1 cellular context compared by ENCODE assay signal in genomic region chr13:58452123-58452623, GRCh38.
A peak's percentile ranks its signal among the peaks of the same experiment; 100 is the strongest.
TF ChIP-seq lines count a peak whose summit lies in the region.

No MANE protein-coding gene starts in this region.

TF ChIP-seq in HepG2, 621 proteins besides CTCF, POLR2A, EP300 and RAD21 (continued from another document and continues in another):
- TF ChIP-seq, protein P1, sequence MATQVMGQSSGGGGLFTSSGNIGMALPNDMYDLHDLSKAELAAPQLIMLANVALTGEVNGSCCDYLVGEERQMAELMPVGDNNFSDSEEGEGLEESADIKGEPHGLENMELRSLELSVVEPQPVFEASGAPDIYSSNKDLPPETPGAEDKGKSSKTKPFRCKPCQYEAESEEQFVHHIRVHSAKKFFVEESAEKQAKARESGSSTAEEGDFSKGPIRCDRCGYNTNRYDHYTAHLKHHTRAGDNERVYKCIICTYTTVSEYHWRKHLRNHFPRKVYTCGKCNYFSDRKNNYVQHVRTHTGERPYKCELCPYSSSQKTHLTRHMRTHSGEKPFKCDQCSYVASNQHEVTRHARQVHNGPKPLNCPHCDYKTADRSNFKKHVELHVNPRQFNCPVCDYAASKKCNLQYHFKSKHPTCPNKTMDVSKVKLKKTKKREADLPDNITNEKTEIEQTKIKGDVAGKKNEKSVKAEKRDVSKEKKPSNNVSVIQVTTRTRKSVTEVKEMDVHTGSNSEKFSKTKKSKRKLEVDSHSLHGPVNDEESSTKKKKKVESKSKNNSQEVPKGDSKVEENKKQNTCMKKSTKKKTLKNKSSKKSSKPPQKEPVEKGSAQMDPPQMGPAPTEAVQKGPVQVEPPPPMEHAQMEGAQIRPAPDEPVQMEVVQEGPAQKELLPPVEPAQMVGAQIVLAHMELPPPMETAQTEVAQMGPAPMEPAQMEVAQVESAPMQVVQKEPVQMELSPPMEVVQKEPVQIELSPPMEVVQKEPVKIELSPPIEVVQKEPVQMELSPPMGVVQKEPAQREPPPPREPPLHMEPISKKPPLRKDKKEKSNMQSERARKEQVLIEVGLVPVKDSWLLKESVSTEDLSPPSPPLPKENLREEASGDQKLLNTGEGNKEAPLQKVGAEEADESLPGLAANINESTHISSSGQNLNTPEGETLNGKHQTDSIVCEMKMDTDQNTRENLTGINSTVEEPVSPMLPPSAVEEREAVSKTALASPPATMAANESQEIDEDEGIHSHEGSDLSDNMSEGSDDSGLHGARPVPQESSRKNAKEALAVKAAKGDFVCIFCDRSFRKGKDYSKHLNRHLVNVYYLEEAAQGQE (IDR thresholded peaks at IDR 0.05; ENCODE audit: borderline replicate concordance in 1 of 2, low read depth in 1 of 2, low read length in 2 of 2), result no peak
- peak; percentile 20; the same call in 1 of the 2 replicates for TF ChIP-seq MIXL1 (CRISPR knock-in tag; IDR thresholded peaks at IDR 0.05)
- TF ChIP-seq, protein P2, sequence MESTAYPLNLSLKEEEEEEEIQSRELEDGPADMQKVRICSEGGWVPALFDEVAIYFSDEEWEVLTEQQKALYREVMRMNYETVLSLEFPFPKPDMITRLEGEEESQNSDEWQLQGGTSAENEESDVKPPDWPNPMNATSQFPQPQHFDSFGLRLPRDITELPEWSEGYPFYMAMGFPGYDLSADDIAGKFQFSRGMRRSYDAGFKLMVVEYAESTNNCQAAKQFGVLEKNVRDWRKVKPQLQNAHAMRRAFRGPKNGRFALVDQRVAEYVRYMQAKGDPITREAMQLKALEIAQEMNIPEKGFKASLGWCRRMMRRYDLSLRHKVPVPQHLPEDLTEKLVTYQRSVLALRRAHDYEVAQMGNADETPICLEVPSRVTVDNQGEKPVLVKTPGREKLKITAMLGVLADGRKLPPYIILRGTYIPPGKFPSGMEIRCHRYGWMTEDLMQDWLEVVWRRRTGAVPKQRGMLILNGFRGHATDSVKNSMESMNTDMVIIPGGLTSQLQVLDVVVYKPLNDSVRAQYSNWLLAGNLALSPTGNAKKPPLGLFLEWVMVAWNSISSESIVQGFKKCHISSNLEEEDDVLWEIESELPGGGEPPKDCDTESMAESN (CRISPR knock-in tag; conservative IDR thresholded peaks at IDR 0.05), result no peak
- TF ChIP-seq FOXJ3 (CRISPR knock-in tag; IDR thresholded peaks at IDR 0.05; ENCODE audit: borderline replicate concordance), result peak; percentile 85; the same call in 1 of the 2 replicates
- no peak for TF ChIP-seq PHF8 (CRISPR knock-in tag; IDR thresholded peaks at IDR 0.05)
- TF ChIP-seq, protein P3, sequence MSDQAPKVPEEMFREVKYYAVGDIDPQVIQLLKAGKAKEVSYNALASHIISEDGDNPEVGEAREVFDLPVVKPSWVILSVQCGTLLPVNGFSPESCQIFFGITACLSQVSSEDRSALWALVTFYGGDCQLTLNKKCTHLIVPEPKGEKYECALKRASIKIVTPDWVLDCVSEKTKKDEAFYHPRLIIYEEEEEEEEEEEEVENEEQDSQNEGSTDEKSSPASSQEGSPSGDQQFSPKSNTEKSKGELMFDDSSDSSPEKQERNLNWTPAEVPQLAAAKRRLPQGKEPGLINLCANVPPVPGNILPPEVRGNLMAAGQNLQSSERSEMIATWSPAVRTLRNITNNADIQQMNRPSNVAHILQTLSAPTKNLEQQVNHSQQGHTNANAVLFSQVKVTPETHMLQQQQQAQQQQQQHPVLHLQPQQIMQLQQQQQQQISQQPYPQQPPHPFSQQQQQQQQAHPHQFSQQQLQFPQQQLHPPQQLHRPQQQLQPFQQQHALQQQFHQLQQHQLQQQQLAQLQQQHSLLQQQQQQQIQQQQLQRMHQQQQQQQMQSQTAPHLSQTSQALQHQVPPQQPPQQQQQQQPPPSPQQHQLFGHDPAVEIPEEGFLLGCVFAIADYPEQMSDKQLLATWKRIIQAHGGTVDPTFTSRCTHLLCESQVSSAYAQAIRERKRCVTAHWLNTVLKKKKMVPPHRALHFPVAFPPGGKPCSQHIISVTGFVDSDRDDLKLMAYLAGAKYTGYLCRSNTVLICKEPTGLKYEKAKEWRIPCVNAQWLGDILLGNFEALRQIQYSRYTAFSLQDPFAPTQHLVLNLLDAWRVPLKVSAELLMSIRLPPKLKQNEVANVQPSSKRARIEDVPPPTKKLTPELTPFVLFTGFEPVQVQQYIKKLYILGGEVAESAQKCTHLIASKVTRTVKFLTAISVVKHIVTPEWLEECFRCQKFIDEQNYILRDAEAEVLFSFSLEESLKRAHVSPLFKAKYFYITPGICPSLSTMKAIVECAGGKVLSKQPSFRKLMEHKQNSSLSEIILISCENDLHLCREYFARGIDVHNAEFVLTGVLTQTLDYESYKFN (CRISPR knock-in tag; conservative IDR thresholded peaks at IDR 0.05), result peak; percentile 81
- TF ChIP-seq, protein P4, sequence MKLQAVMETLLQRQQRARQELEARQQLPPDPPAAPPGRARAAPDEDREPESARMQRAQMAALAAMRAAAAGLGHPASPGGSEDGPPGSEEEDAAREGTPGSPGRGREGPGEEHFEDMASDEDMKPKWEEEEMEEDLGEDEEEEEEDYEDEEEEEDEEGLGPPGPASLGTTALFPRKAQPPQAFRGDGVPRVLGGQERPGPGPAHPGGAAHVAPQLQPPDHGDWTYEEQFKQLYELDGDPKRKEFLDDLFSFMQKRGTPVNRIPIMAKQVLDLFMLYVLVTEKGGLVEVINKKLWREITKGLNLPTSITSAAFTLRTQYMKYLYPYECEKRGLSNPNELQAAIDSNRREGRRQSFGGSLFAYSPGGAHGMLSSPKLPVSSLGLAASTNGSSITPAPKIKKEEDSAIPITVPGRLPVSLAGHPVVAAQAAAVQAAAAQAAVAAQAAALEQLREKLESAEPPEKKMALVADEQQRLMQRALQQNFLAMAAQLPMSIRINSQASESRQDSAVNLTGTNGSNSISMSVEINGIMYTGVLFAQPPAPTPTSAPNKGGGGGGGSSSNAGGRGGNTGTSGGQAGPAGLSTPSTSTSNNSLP (IDR thresholded peaks at IDR 0.05; ENCODE audit: low read depth, low read length), result peak; percentile 58
- TF ChIP-seq ZEB1 (IDR thresholded peaks at IDR 0.05; ENCODE audit: insufficient replicate concordance, low read depth), result peak; percentile 34
- TF ChIP-seq CREB1 (IDR thresholded peaks at IDR 0.05), result no peak
- TF ChIP-seq CREB1 (CRISPR knock-in tag; IDR thresholded peaks at IDR 0.05), result 0 out of 2 replicates have a peak, but pooled peaks have one; percentile 22
- no peak for TF ChIP-seq ZNF367 (CRISPR knock-in tag; IDR thresholded peaks at IDR 0.05; ENCODE audit: borderline replicate concordance)
- peak; percentile 63; the same call in 1 of the 2 replicates for TF ChIP-seq ZNF331 (CRISPR knock-in tag; IDR thresholded peaks at IDR 0.05)
- TF ChIP-seq EHMT2 (IDR thresholded peaks at IDR 0.05; ENCODE audit: borderline replicate concordance, low read depth, low read length), result peak; percentile 70; the same call in 1 of the 2 replicates
- TF ChIP-seq, protein P5, sequence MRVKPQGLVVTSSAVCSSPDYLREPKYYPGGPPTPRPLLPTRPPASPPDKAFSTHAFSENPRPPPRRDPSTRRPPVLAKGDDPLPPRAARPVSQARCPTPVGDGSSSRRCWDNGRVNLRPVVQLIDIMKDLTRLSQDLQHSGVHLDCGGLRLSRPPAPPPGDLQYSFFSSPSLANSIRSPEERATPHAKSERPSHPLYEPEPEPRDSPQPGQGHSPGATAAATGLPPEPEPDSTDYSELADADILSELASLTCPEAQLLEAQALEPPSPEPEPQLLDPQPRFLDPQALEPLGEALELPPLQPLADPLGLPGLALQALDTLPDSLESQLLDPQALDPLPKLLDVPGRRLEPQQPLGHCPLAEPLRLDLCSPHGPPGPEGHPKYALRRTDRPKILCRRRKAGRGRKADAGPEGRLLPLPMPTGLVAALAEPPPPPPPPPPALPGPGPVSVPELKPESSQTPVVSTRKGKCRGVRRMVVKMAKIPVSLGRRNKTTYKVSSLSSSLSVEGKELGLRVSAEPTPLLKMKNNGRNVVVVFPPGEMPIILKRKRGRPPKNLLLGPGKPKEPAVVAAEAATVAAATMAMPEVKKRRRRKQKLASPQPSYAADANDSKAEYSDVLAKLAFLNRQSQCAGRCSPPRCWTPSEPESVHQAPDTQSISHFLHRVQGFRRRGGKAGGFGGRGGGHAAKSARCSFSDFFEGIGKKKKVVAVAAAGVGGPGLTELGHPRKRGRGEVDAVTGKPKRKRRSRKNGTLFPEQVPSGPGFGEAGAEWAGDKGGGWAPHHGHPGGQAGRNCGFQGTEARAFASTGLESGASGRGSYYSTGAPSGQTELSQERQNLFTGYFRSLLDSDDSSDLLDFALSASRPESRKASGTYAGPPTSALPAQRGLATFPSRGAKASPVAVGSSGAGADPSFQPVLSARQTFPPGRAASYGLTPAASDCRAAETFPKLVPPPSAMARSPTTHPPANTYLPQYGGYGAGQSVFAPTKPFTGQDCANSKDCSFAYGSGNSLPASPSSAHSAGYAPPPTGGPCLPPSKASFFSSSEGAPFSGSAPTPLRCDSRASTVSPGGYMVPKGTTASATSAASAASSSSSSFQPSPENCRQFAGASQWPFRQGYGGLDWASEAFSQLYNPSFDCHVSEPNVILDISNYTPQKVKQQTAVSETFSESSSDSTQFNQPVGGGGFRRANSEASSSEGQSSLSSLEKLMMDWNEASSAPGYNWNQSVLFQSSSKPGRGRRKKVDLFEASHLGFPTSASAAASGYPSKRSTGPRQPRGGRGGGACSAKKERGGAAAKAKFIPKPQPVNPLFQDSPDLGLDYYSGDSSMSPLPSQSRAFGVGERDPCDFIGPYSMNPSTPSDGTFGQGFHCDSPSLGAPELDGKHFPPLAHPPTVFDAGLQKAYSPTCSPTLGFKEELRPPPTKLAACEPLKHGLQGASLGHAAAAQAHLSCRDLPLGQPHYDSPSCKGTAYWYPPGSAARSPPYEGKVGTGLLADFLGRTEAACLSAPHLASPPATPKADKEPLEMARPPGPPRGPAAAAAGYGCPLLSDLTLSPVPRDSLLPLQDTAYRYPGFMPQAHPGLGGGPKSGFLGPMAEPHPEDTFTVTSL (CRISPR knock-in tag; IDR thresholded peaks at IDR 0.05; ENCODE audit: borderline replicate concordance), result peak; percentile 91; the same call in 1 of the 2 replicates
- peak; percentile 11; the same call in 1 of the 2 replicates for TF ChIP-seq CEBPG (CRISPR knock-in tag; IDR thresholded peaks at IDR 0.05)
- no peak for TF ChIP-seq ZNF737 (CRISPR knock-in tag; IDR thresholded peaks at IDR 0.05; ENCODE audit: borderline replicate concordance)
- peak; percentile 59 for TF ChIP-seq ASH2L (IDR thresholded peaks at IDR 0.05; ENCODE audit: insufficient read length, low read depth, low read length)
- peak; percentile 31; the same call in 1 of the 2 replicates for TF ChIP-seq RXRB (CRISPR knock-in tag; IDR thresholded peaks at IDR 0.05; ENCODE audit: borderline replicate concordance)
- TF ChIP-seq SAP130 (CRISPR knock-in tag; IDR thresholded peaks at IDR 0.05; ENCODE audit: low read depth), result 0 out of 2 replicates have a peak, but pooled peaks have one; percentile 40
- TF ChIP-seq SIX4 (CRISPR knock-in tag; IDR thresholded peaks at IDR 0.05), result peak; percentile 67; the same call in 1 of the 2 replicates
- peak; percentile 76; the same call in 1 of the 2 replicates for TF ChIP-seq ZNF503 (CRISPR knock-in tag; IDR thresholded peaks at IDR 0.05)
- TF ChIP-seq FOXA1 (IDR thresholded peaks at IDR 0.05), result no peak
- TF ChIP-seq FOXA1 (CRISPR knock-in tag; IDR thresholded peaks at IDR 0.05), result peak; percentile 70
- TF ChIP-seq ELF3 (CRISPR knock-in tag; IDR thresholded peaks at IDR 0.05), result 0 out of 2 replicates have a peak, but pooled peaks have one; percentile 21
- peak; percentile 67 for TF ChIP-seq GATAD2A (CRISPR knock-in tag; IDR thresholded peaks at IDR 0.05)
- TF ChIP-seq ZNF264 (CRISPR knock-in tag; IDR thresholded peaks at IDR 0.05), result no peak
- TF ChIP-seq FOXO1 (CRISPR knock-in tag; IDR thresholded peaks at IDR 0.05), result no peak
- TF ChIP-seq PAF1 (CRISPR knock-in tag; IDR thresholded peaks at IDR 0.05), result no peak
- TF ChIP-seq CREM (IDR thresholded peaks at IDR 0.05), result peak; percentile 51; the same call in 1 of the 2 replicates
- no peak for TF ChIP-seq CREM (CRISPR knock-in tag; IDR thresholded peaks at IDR 0.05)
- TF ChIP-seq SIX1 (CRISPR knock-in tag; IDR thresholded peaks at IDR 0.05; ENCODE audit: borderline replicate concordance), result peak; percentile 85; the same call in 1 of the 2 replicates
- peak; percentile 92; the same call in 1 of the 2 replicates for TF ChIP-seq SOX5 (CRISPR knock-in tag; IDR thresholded peaks at IDR 0.05; ENCODE audit: borderline replicate concordance)
- peak; percentile 51; the same call in 1 of the 2 replicates for TF ChIP-seq KDM6A (CRISPR knock-in tag; IDR thresholded peaks at IDR 0.05; ENCODE audit: low read depth)
- TF ChIP-seq CBX5 (CRISPR knock-in tag; IDR thresholded peaks at IDR 0.05; ENCODE audit: borderline replicate concordance), result no peak
- no peak for TF ChIP-seq ZNF333 (CRISPR knock-in tag; IDR thresholded peaks at IDR 0.05; ENCODE audit: borderline replicate concordance)
- no peak for TF ChIP-seq ZNF83 (CRISPR knock-in tag; IDR thresholded peaks at IDR 0.05; ENCODE audit: borderline replicate concordance)
- TF ChIP-seq GFI1 (CRISPR knock-in tag; IDR thresholded peaks at IDR 0.05; ENCODE audit: borderline replicate concordance), result peak; percentile 83
- TF ChIP-seq E2F1 (CRISPR knock-in tag; IDR thresholded peaks at IDR 0.05), result no peak
- TF ChIP-seq SP5 (CRISPR knock-in tag; IDR thresholded peaks at IDR 0.05; ENCODE audit: borderline replicate concordance, low read depth), result peak; percentile 95
- peak; percentile 22; the same call in 1 of the 2 replicates for TF ChIP-seq ZNF644 (CRISPR knock-in tag; IDR thresholded peaks at IDR 0.05; ENCODE audit: low read depth)
- peak; percentile 45; the same call in 1 of the 2 replicates for TF ChIP-seq KAT8 (CRISPR knock-in tag; IDR thresholded peaks at IDR 0.05)
- TF ChIP-seq ZNF460 (CRISPR knock-in tag; IDR thresholded peaks at IDR 0.05; ENCODE audit: borderline replicate concordance), result no peak
- TF ChIP-seq, protein P6, sequence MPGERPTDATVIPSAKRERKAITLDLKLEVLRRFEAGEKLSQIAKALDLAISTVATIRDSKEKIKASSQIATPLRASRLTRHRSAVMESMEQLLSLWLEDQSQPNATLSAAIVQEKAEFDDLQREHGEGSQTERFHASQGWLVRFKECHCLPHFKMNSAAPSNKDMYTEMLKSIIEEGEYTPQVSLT (CRISPR knock-in tag; IDR thresholded peaks at IDR 0.05; ENCODE audit: borderline replicate concordance, low read depth), result no peak
- TF ChIP-seq GATA4 (IDR thresholded peaks at IDR 0.05; ENCODE audit: borderline replicate concordance, low read depth), result peak; percentile 95
